In the genomic region with DNA sequence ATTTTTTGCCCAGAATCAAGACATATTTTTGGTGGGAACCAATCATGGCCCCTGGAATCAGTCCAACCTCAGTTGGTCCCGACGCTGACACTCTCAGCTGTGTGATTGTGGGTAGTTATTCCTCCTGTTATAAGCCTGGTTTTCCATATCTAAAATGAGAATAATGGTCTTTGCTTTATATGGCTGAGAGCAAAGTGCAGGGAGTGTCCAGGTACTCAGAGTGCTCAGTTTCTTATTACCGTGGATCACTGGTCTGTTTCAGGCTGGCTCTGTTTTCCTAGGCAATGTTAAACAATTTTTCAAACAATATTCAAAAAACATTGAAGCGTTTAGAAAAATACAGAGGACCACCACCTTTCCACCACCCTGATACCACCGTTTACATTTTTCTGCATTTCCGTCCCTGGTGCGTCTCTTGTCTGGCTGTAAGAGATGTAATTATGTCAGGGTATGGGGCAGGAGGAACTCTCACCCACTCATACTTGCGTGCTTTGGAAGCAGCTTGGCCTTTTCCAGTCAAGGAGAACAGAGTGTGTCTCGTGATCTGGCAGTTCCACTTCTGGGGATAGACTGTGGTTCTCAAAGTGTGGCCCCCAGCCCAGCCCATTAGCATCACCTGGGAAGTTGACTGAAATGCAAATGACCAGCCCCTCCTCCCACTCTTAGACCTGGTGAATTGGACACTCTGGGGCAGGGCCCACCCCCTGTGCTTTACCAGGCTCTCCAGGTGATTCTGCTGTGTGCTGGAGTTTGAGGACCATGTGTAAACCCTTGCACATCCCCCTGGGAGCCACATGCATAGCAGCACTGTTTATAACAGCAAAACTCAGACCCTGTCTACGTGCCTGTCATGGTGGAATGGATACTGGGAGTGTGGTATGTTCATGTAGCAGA, we compare ENCODE assay signal across 28 cellular contexts. TPM values are rescaled to one million over a fixed set of nuclear protein-coding genes. Genes with fewer than 3 reads are reported as not detected.
A peak's percentile ranks its signal among the peaks of the same experiment; 100 is the strongest.
DNase-seq lines count a peak whose midpoint lies in the region; FAIRE-seq and TF ChIP-seq lines count a peak whose summit lies in the region.
"Had no signal": no experiment of that assay in that cellular context is flagged by ENCODE, and none has a peak within 500 bp of the region (broad histone marks: within the 10 kb centered on the region; RNA-seq: fewer than 3 reads in every experiment).

No MANE protein-coding gene starts in this region.

- H3K27ac ChIP-seq in mucosa of rectum (ENCODE audit: low read depth in 2 of 2, low read length in 2 of 2) (peak overlapping the region; percentile 81 to 84), neuronal stem cell (replicated peaks; ENCODE audit: low read length) (no peak overlapping the region), esophagus squamous epithelium (no peak overlapping the region)
- H3K27ac ChIP-seq: breast epithelium, gastroesophageal sphincter, RWPE1, stomach, upper lobe of right lung had no signal

- no peaks in the 10 kb centered on the region for H3K27me3 Mint-ChIP-seq in activated naive CD4-positive, alpha-beta T cell treated with anti-CD3 and anti-CD28 coated beads, Interleukin-2, amount 50 U/mL, for 24 hours
- H3K27me3 Mint-ChIP-seq: CD4-positive, CD25-positive, alpha-beta regulatory T cell had no signal

- H3K9ac ChIP-seq in mucosa of rectum (ENCODE audit: low read depth in 1 of 2, low read length in 2 of 2) (peak overlapping the region; percentile 16 to 52), neuronal stem cell (ENCODE audit: low read depth, low read length, poor library complexity) (no peak overlapping the region)
- H3K9ac ChIP-seq: SK-N-SH had no signal

- H3K9me3 ChIP-seq in mucosa of rectum (ENCODE audit: control insufficient read depth in 2 of 2, low read length in 2 of 2) (no peaks in the 10 kb centered on the region), neuronal stem cell (replicated peaks in 1 of 2; ENCODE audit: control insufficient read depth in 2 of 2, insufficient read depth in 1 of 2, low read depth in 1 of 2, low read length in 2 of 2) (no peaks in the 10 kb centered on the region), esophagus squamous epithelium (peaks cover 0 to 11% (median 6%) of the 10 kb centered on the region in 3 donors)
- H3K9me3 ChIP-seq: upper lobe of right lung had no signal

- WGBS in neuronal stem cell (ENCODE audit: extremely low coverage in 2 of 2, insufficient read length in 2 of 2, insufficient replicate concordance in 1 of 2), 2 donors: no CpG with 5 or more reads among the region's 10 CpGs
- 75 to 78% methylated on average over 10 of the region's 10 CpGs for WGBS in esophagus squamous epithelium, 2 donors

- no peak for TF ChIP-seq POLR2A in esophagus squamous epithelium (IDR thresholded peaks at IDR 0.05)

- no peak overlapping the region for H2BK12ac ChIP-seq in neuronal stem cell (ENCODE audit: low read length)

- intact Hi-C loops in esophagus squamous epithelium (cut with DNase I): no loop called here

- no peak overlapping the region for H2AFZ ChIP-seq in neuronal stem cell (ENCODE audit: low read length)

- H3K79me1 ChIP-seq in neuronal stem cell (ENCODE audit: low read depth, low read length): no peaks in the 10 kb centered on the region

- no peak for TF ChIP-seq CTCF in esophagus squamous epithelium (IDR thresholded peaks at IDR 0.05)

- H3K36me3 ChIP-seq in mucosa of rectum (ENCODE audit: control insufficient read depth in 2 of 2, insufficient read depth in 2 of 2, low read length in 2 of 2) (peaks cover 22 to 38% of the 10 kb centered on the region in 2 donors), neuronal stem cell (replicated peaks in 1 of 2; ENCODE audit: control insufficient read depth in 2 of 2, insufficient read depth in 2 of 2, low read length in 2 of 2) (no peaks in the 10 kb centered on the region), esophagus squamous epithelium (peaks cover 5 to 99% (median 49%) of the 10 kb centered on the region in 3 donors)

- H4K8ac ChIP-seq in neuronal stem cell (ENCODE audit: low read depth, low read length): no peak overlapping the region

- no peak overlapping the region for H3K14ac ChIP-seq in neuronal stem cell (ENCODE audit: low read length)

- H2AK5ac ChIP-seq in neuronal stem cell (ENCODE audit: low read depth, low read length): no peak overlapping the region

- no peak overlapping the region for H3K4ac ChIP-seq in neuronal stem cell (ENCODE audit: low read length)

- FAIRE-seq in HTR-8/SVneo (lab: Jason Lieb, UNC): peak; percentile 9
- FAIRE-seq: K562, kidney had no signal

- no peak overlapping the region for H3K23ac ChIP-seq in neuronal stem cell (ENCODE audit: low read depth, low read length, poor library complexity)

- peak overlapping the region in 1 of 2 donors; percentile 52 for H3K4me3 ChIP-seq in mucosa of rectum (ENCODE audit: low read length in 2 of 2)
- H3K4me3 ChIP-seq in neuronal stem cell (ENCODE audit: low read length in 2 of 2): no peak overlapping the region
- no peak overlapping the region for H3K4me3 ChIP-seq in esophagus squamous epithelium
- H3K4me3 ChIP-seq: breast epithelium, gastroesophageal sphincter, K562, lung, stomach, upper lobe of right lung had no signal

- H3K27me3 ChIP-seq in mucosa of rectum (ENCODE audit: control insufficient read depth in 2 of 2, insufficient read depth in 2 of 2, low read length in 2 of 2) (no peaks in the 10 kb centered on the region), neuronal stem cell (ENCODE audit: control insufficient read depth in 3 of 3, insufficient read depth in 3 of 3, low read depth in 1 of 3, low read length in 3 of 3) (no peaks in the 10 kb centered on the region), esophagus squamous epithelium (no peaks in the 10 kb centered on the region)
- H3K27me3 ChIP-seq: breast epithelium, gastroesophageal sphincter, stomach, upper lobe of right lung had no signal

- peaks cover 21 to 22% of the 10 kb centered on the region in 2 donors for H3K4me1 ChIP-seq in mucosa of rectum (ENCODE audit: control insufficient read depth in 2 of 2, insufficient read depth in 2 of 2, low read length in 2 of 2)
- no peaks in the 10 kb centered on the region for H3K4me1 ChIP-seq in neuronal stem cell (ENCODE audit: control insufficient read depth in 2 of 2, insufficient read depth in 1 of 2, low read depth in 1 of 2, low read length in 2 of 2)
- H3K4me1 ChIP-seq in esophagus squamous epithelium: peaks cover 0 to 7% (median 0%) of the 10 kb centered on the region in 3 donors
- H3K4me1 ChIP-seq: breast epithelium, upper lobe of right lung had no signal

- no peak overlapping the region for H3K4me2 ChIP-seq in neuronal stem cell (ENCODE audit: insufficient read depth, low read length, poor library complexity, severe bottlenecking)
- H3K4me2 ChIP-seq: SK-N-SH had no signal

- no peaks in the 10 kb centered on the region for H3K9me3 Mint-ChIP-seq in activated naive CD4-positive, alpha-beta T cell treated with anti-CD3 and anti-CD28 coated beads, Interleukin-2, amount 50 U/mL, for 24 hours

- no peak overlapping the region for H2BK5ac ChIP-seq in neuronal stem cell (ENCODE audit: low read length)

- H4K91ac ChIP-seq in neuronal stem cell (ENCODE audit: low read depth, low read length, poor library complexity): no peak overlapping the region

- H3K36me3 Mint-ChIP-seq in activated naive CD4-positive, alpha-beta T cell treated with anti-CD3 and anti-CD28 coated beads, Interleukin-2, amount 50 U/mL, for 24 hours: peaks cover 44% of the 10 kb centered on the region

- peaks cover 52% of the 10 kb centered on the region for H3K4me1 Mint-ChIP-seq in activated naive CD4-positive, alpha-beta T cell treated with anti-CD3 and anti-CD28 coated beads, Interleukin-2, amount 50 U/mL, for 24 hours

- no peak for DNase-seq in activated naive CD4-positive, alpha-beta T cell (lab: John Stamatoyannopoulos, UW)
- DNase-seq in HTR-8/SVneo (ENCODE audit: insufficient read length, low spot score): no peak
- DNase-seq in neuronal stem cell (ENCODE audit: low spot score): no peak
- DNase-seq in T-helper 2 cell: no peak
- DNase-seq in esophagus squamous epithelium (lab: John Stamatoyannopoulos, UW): no peak
- DNase-seq: amniotic stem cell; CD4-positive, CD25-positive, alpha-beta regulatory T cell; cortex of kidney; DMS 273 treated with DMSO at 0.1 percent for 48 hours; endodermal cell; kidney; NCI-H1694; NCI-H2171 treated with DMSO at 0.1 percent for 48 hours; NCI-H526 treated with DMSO at 0.1 percent for 48 hours; occipital lobe; right cardiac atrium; SK-N-SH; stomach; T-helper 9 cell; upper lobe of right lung had no signal

- H2BK15ac ChIP-seq in neuronal stem cell (ENCODE audit: low read length): no peak overlapping the region

- H3K18ac ChIP-seq in neuronal stem cell (ENCODE audit: low read length): no peak overlapping the region

- no peak overlapping the region for H2BK120ac ChIP-seq in neuronal stem cell (ENCODE audit: low read depth, low read length)

- peak overlapping the region; percentile 36 for H3K27ac Mint-ChIP-seq in activated naive CD4-positive, alpha-beta T cell treated with anti-CD3 and anti-CD28 coated beads, Interleukin-2, amount 50 U/mL, for 24 hours
- H3K27ac Mint-ChIP-seq: endodermal cell had no signal

- H3K4me3 Mint-ChIP-seq in activated naive CD4-positive, alpha-beta T cell treated with anti-CD3 and anti-CD28 coated beads, Interleukin-2, amount 50 U/mL, for 24 hours: no peak overlapping the region
- H3K4me3 Mint-ChIP-seq: endodermal cell had no signal

RNA-seq across cellular contexts. Expression of gene MX1, which starts 6.8 kb away (rescaled TPM):
- 0.91 TPM for polyA plus RNA-seq in neuronal stem cell (2013, experiment 1 of 2)
- polyA plus RNA-seq in neuronal stem cell (2013, experiment 2 of 2): 0.75 TPM
- total RNA-seq in esophagus squamous epithelium: 10 to 100 TPM; 29.7 to 90.2 (median 40.9) TPM
- total RNA-seq: G401 had no signal

Comparison
In these comparisons a context has a peak if more than half of its experiments do, and no peak if none do; other contexts are left out.
1. H3K27ac ChIP-seq: peak in mucosa of rectum (2 of 2); none in neuronal stem cell (single experiment) and esophagus squamous epithelium (0 of 4).